14 cellular contexts compared by ENCODE assay signal in the genomic region with DNA sequence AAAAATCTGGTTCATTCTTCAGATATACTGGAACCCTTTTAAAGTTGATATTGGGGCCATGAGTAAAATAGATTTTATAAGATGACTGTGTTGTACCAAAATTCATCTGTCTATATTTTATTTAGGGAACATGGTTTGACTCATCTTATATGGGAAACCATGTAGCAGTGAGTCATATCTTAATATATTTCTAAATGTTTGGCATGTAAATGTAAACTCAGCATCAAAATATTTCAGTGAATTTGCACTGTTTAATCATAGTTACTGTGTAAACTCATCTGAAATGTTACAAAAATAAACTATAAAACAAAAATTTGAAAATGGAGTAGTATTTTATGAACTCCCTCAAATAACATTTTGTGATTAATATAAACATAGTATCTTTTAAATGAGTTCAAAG. TPM values are rescaled to one million over a fixed set of nuclear protein-coding genes. Genes with fewer than 3 reads are reported as not detected.
DNase-seq lines count a peak whose midpoint lies in the region; ATAC-seq and TF ChIP-seq lines count a peak whose summit lies in the region.
"Had no signal": no experiment of that assay in that cellular context is flagged by ENCODE, and none has a peak within 500 bp of the region (broad histone marks: within the 10 kb centered on the region; RNA-seq: fewer than 3 reads in every experiment).

No MANE protein-coding gene starts in this region.

- H3K4me1 Mint-ChIP-seq in CD8-positive, alpha-beta memory T cell, result peaks cover 78 to 92% (median 89%) of the 10 kb centered on the region in 3 donors

- H3K36me3 ChIP-seq in CD8-positive, alpha-beta memory T cell (ENCODE audit: insufficient read depth, low read length), result peaks cover 4% of the 10 kb centered on the region
- no peaks in the 10 kb centered on the region for H3K36me3 ChIP-seq in PC-3 (ENCODE audit: low read depth, low read length)
- H3K36me3 ChIP-seq in brain microvascular endothelial cell (replicated peaks), result no peaks in the 10 kb centered on the region
- H3K36me3 ChIP-seq: esophagus muscularis mucosa, SJCRH30 had no signal

- H3K4me1 ChIP-seq in CD8-positive, alpha-beta memory T cell (ENCODE audit: insufficient read depth, low read length), result peaks cover 44% of the 10 kb centered on the region
- peaks cover 33% of the 10 kb centered on the region for H3K4me1 ChIP-seq in PC-3 (ENCODE audit: insufficient read depth, low read length)
- H3K4me1 ChIP-seq: SJCRH30 had no signal

- intact Hi-C loops in PC-3 (cut with micrococcal nuclease), result loop anchor here (1.0 to 2.0 kb wide), 6 partner anchors 10 to 130 kb away; no protein-coding TSS in a partner anchor

- H3K79me2 ChIP-seq in PC-3 (ENCODE audit: low read length), result no peaks in the 10 kb centered on the region

- peak overlapping the region; percentile 58 for H3K9ac ChIP-seq in PC-3 (ENCODE audit: low read length)

- peaks cover 22 to 55% (median 27%) of the 10 kb centered on the region in 3 donors for H3K36me3 Mint-ChIP-seq in CD8-positive, alpha-beta memory T cell

- peaks cover 10% of the 10 kb centered on the region for H3F3A ChIP-seq in PC-3 (ENCODE audit: low read length, unreplicated experiment)

- BruUV-seq in PC-3 (replicated peaks; lab: Mats Ljungman, UMichigan), result no TSS peak

- CTCF ChIA-PET in CD8-positive, alpha-beta memory T cell (lab: Charles Lee), result no interaction called here
- CTCF ChIA-PET in PC-3 (lab: Charles Lee), result no interaction called here

- H2AFZ ChIP-seq in PC-3 (ENCODE audit: low read length), result no peak overlapping the region

- peak overlapping the region; percentile 74 to 93 (median 86) for H3K27ac Mint-ChIP-seq in CD8-positive, alpha-beta memory T cell

- H3K27me3 Mint-ChIP-seq in CD8-positive, alpha-beta memory T cell, result no peaks in the 10 kb centered on the region

- no peaks in the 10 kb centered on the region for H3K9me2 ChIP-seq in PC-3 (replicated peaks; ENCODE audit: low read length)

- in situ Hi-C loops in brain microvascular endothelial cell (cut with HindIII; ENCODE audit: low pct_ligation_motif_present, low sequenced_read_pairs), result no loop called here

- H3K27me3 ChIP-seq in CD8-positive, alpha-beta memory T cell (ENCODE audit: insufficient read depth, low read length, poor library complexity, severe bottlenecking), result no peaks in the 10 kb centered on the region
- H3K27me3 ChIP-seq in PC-3 (ENCODE audit: low read length) (no peaks in the 10 kb centered on the region), brain microvascular endothelial cell (replicated peaks) (no peaks in the 10 kb centered on the region)
- H3K27me3 ChIP-seq: esophagus muscularis mucosa, SJCRH30 had no signal

- H3K4me2 ChIP-seq in PC-3 (ENCODE audit: low read length), result peak overlapping the region; percentile 62

- DNase-seq in CD8-positive, alpha-beta memory T cell, result no peak
- DNase-seq in PC-3, result peak; percentile 91
- DNase-seq in brain microvascular endothelial cell, result no peak
- DNase-seq in kidney tubule cell (ENCODE audit: low spot score), result peak; percentile 13
- DNase-seq in DMS79 treated with DMSO at 0.1 percent for 48 hours (lab: John Stamatoyannopoulos, UW), result no peak
- DNase-seq in stimulated activated naive CD4-positive, alpha-beta T cell (lab: John Stamatoyannopoulos, UW), result no peak
- no peak for DNase-seq in inferior parietal cortex (ENCODE audit: extremely low spot score)
- DNase-seq: caudate nucleus, islet precursor cell, NCI-H774, retina, SJCRH30 had no signal

- H3K27ac ChIP-seq in CD8-positive, alpha-beta memory T cell (ENCODE audit: low read depth, low read length), result no peak overlapping the region
- H3K27ac ChIP-seq in PC-3 (ENCODE audit: low read length) (peak overlapping the region; percentile 93), brain microvascular endothelial cell (peak overlapping the region; percentile 27)
- H3K27ac ChIP-seq: SJCRH30 had no signal

- peak; percentile 76 for ATAC-seq in PC-3
- no peak for ATAC-seq in GM21360 (IDR thresholded peaks at IDR 0.05; ENCODE audit: unreplicated experiment)

- no peaks in the 10 kb centered on the region for H3K9me3 ChIP-seq in CD8-positive, alpha-beta memory T cell (ENCODE audit: low read length)
- no peaks in the 10 kb centered on the region for H3K9me3 ChIP-seq in PC-3 (ENCODE audit: low read length)
- H3K9me3 ChIP-seq: esophagus muscularis mucosa, SJCRH30 had no signal

- no peaks in the 10 kb centered on the region for H4K20me1 ChIP-seq in PC-3 (ENCODE audit: low read length)

- no peak for TF ChIP-seq CTCF in PC-3 (conservative IDR thresholded peaks at IDR 0.05; ENCODE audit: low read depth, low read length)
- TF ChIP-seq CTCF in brain microvascular endothelial cell (IDR thresholded peaks at IDR 0.05; ENCODE audit: low read depth, low read length, missing control alignments), result no peak

- POLR2A ChIA-PET in CD8-positive, alpha-beta memory T cell (lab: Charles Lee), result no interaction called here
- POLR2A ChIA-PET in PC-3 (lab: Charles Lee; ENCODE audit: unreplicated experiment), result no interaction called here

- H3K4me3 ChIP-seq in CD8-positive, alpha-beta memory T cell (ENCODE audit: low read length), result no peak overlapping the region
- H3K4me3 ChIP-seq in PC-3 (ENCODE audit: low read length), result peak overlapping the region; percentile 4; the same call in 1 of the 2 replicates
- no peak overlapping the region for H3K4me3 ChIP-seq in brain microvascular endothelial cell (ENCODE audit: low read depth, low read length)
- H3K4me3 ChIP-seq: esophagus muscularis mucosa, SJCRH30 had no signal

- peaks cover 0 to 2% (median 0%) of the 10 kb centered on the region in 5 donors for H3K9me3 Mint-ChIP-seq in CD8-positive, alpha-beta memory T cell

- H3K4me3 Mint-ChIP-seq in CD8-positive, alpha-beta memory T cell, result peak overlapping the region in 5 of 7 donors; percentile 16 to 73 (median 50)

RNA-seq across cellular contexts. Expression of a gene that starts 14.2 kb away (rescaled TPM):
- 10 to 100 TPM; 34.4 to 35.6 TPM for total RNA-seq in CD8-positive, alpha-beta memory T cell
- 289 TPM for polyA plus RNA-seq in CD8-positive, alpha-beta memory T cell
- 4.6 and 4.7 TPM in 2 replicates for total RNA-seq in PC-3 (2014; rRNA removed)

Comparison
In these comparisons a context has a peak if more than half of its experiments do, and no peak if none do; other contexts are left out.
1. DNase-seq: peak in PC-3 (single experiment) and kidney tubule cell (single experiment); none in CD8-positive, alpha-beta memory T cell (0 of 5), brain microvascular endothelial cell (single experiment), DMS79 treated with DMSO at 0.1 percent for 48 hours (single experiment), stimulated activated naive CD4-positive, alpha-beta T cell (0 of 6) and inferior parietal cortex (single experiment).